ENCODE assay signal across 2 cellular contexts in the genomic region with DNA sequence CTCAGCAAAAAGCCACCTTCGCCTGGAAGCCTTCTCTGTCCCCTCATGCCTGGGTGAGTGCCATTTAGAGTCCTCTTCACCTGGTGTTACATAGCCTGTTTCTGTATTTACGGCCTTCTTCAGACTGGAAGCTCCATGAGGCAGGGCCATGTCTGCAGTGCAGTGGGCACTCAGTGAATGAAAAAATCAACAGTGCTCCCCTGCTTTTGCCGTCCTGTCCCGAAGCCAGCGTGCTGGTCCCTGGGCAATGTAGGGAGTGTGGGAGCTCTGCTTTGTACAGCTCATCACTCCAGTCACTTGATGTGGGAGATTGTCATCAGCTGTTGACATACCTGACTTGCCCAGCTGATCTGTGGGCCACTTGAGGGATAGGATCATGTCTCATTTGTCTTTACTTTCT.
TF ChIP-seq lines count a peak whose summit lies in the region.

No MANE protein-coding gene starts in this region.

TF ChIP-seq in GM23338, 12 proteins besides CTCF, POLR2A, EP300 and RAD21:
- TF ChIP-seq EZH2 (IDR thresholded peaks at IDR 0.05; ENCODE audit: low read depth, unreplicated experiment) = no peak

TF ChIP-seq in H1, 55 proteins besides CTCF, POLR2A, EP300 and RAD21:
- no peak for TF ChIP-seq KDM5A (IDR thresholded peaks at IDR 0.05; ENCODE audit: low read length)
- TF ChIP-seq SP4 (IDR thresholded peaks at IDR 0.05; ENCODE audit: low read length) = no peak
TF ChIP-seq in H1: peak in this region for 0.
